8 cellular contexts compared by ENCODE assay signal in the genomic region with DNA sequence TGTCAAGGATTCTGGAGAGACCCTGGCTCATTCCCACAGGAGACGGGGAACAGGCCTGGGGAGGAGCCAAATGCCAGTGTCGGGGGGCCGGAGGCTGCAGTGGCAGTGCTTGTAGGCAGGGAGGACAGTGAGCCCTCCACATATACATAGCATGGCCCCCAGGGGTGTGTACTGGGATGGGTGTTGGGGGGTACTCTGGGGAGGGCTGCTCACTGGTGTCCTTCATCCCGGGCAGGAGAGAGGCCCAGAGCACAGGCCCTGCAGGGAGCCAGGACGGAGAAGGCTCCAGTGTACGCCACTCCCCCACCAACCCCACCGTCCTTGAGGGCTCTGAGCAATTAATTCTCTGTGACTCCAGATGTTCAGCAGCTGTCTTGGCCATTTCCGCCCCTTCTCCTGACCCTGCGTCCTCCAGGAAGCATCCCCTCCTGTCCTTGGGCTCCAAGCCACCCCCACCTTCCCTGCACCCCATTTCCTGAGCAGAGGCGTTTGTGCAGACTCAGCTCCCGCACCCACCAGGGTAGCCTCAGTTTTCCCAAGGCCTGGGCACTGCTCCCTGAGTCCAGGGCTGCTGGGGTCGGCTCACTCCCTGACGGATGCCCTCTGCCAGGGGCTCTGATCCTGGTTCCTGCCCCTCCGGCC. TPM values are rescaled to one million over a fixed set of nuclear protein-coding genes. Genes with fewer than 3 reads are reported as not detected.
DNase-seq lines count a peak whose midpoint lies in the region; ATAC-seq and TF ChIP-seq lines count a peak whose summit lies in the region.
"Had no signal": no experiment of that assay in that cellular context is flagged by ENCODE, and none has a peak within 500 bp of the region (broad histone marks: within the 10 kb centered on the region; RNA-seq: fewer than 3 reads in every experiment).

No MANE protein-coding gene starts in this region.

- no peak overlapping the region for H3K9ac ChIP-seq in stomach smooth muscle (ENCODE audit: low read length in 2 of 2)

- TF ChIP-seq CTCF in heart right ventricle (IDR thresholded peaks at IDR 0.05) = no peak

- H3K4me3 ChIP-seq in heart right ventricle (peak overlapping the region in 2 of 10 donors; percentile 14 to 28), stomach smooth muscle (ENCODE audit: low read length in 2 of 2) (no peak overlapping the region)
- H3K4me3 ChIP-seq: ascending aorta had no signal

- ATAC-seq in heart right ventricle (peak; percentile 2 to 56 (median 22)), HG03159 (IDR thresholded peaks at IDR 0.05; ENCODE audit: unreplicated experiment) (no peak), HG03378 (IDR thresholded peaks at IDR 0.05; ENCODE audit: unreplicated experiment) (no peak)

- H3K27me3 ChIP-seq in heart right ventricle (peaks cover 0 to 12% (median 0%) of the 10 kb centered on the region in 7 donors), stomach smooth muscle (ENCODE audit: control insufficient read depth in 1 of 2, insufficient read depth in 2 of 2, low read length in 2 of 2) (peaks cover 34 to 37% of the 10 kb centered on the region in 2 donors)
- H3K27me3 ChIP-seq: ascending aorta had no signal

- intact Hi-C loops in heart right ventricle (cut with DNase I) = loop anchor here in 2 of 10 donors (2.0 to 5.0 kb wide), 2 partner anchors 27 to 36 kb away; a partner anchor contains a TSS

- DNase-seq in RPMI7951 (ENCODE audit: low read depth) = peak; percentile 76
- peak; percentile 53 to 70 for DNase-seq in heart right ventricle
- no peak for DNase-seq in SK-N-DZ (ENCODE audit: low spot score)
- DNase-seq: NCI-H1092 had no signal

- H3K4me1 ChIP-seq in heart right ventricle = peaks cover 38 to 78% (median 67%) of the 10 kb centered on the region in 9 donors
- peaks cover 46% of the 10 kb centered on the region for H3K4me1 ChIP-seq in stomach smooth muscle (ENCODE audit: control insufficient read depth, insufficient read depth, low read length)

- 25 to 37% methylated on average over 14 of the region's 14 CpGs for WGBS in heart right ventricle, 2 donors

- peak overlapping the region; percentile 48 to 97 (median 82) for H3K27ac ChIP-seq in heart right ventricle
- peak overlapping the region; percentile 31 for H3K27ac ChIP-seq in stomach smooth muscle (ENCODE audit: low read length)

- no peaks in the 10 kb centered on the region for H3K9me3 ChIP-seq in heart right ventricle
- no peaks in the 10 kb centered on the region for H3K9me3 ChIP-seq in stomach smooth muscle (ENCODE audit: control insufficient read depth in 2 of 2, low read length in 2 of 2)
- H3K9me3 ChIP-seq: ascending aorta had no signal

- H3K36me3 ChIP-seq in heart right ventricle (peaks cover 0 to 16% (median 0%) of the 10 kb centered on the region in 9 donors), stomach smooth muscle (ENCODE audit: control insufficient read depth in 2 of 2, insufficient read depth in 2 of 2, low read length in 2 of 2) (peaks cover 0 to 3% of the 10 kb centered on the region in 2 donors)

RNA-seq across cellular contexts. Expression of a gene that starts 3.4 kb away (rescaled TPM):
- not detected in 2 replicates for total RNA-seq in RPMI7951 (2014; rRNA removed; shearing (Covaris generic))
- not detected for total RNA-seq in heart right ventricle
- under 1 TPM; 0.32 to 0.59 TPM for polyA plus RNA-seq in heart right ventricle
- polyA plus RNA-seq in SK-N-DZ (2014; cell fraction: cytosol; rRNA removed) = not detected in 2 replicates
- not detected in 2 replicates for polyA plus RNA-seq in SK-N-DZ (2014; cell fraction: nucleus; rRNA removed)
- total RNA-seq: ascending aorta had no signal

RNA-seq across cellular contexts. Expression of a gene that starts 7.2 kb away (rescaled TPM):
- total RNA-seq in RPMI7951 (2014; rRNA removed; shearing (Covaris generic)) = 137 and 140 TPM in 2 replicates
- total RNA-seq in heart right ventricle = 10 to 100 TPM; 60.1 to 83.0 (median 72.8) TPM
- polyA plus RNA-seq in heart right ventricle = 100 to 1,000 TPM in 1 of 2 donors, 10 to 100 TPM in 1; 50.6 to 119 TPM
- polyA plus RNA-seq in SK-N-DZ (2014; cell fraction: cytosol; rRNA removed) = 182 and 220 TPM in 2 replicates
- 224 and 314 TPM in 2 replicates for polyA plus RNA-seq in SK-N-DZ (2014; cell fraction: nucleus; rRNA removed)

RNA-seq across cellular contexts. Expression of a gene that starts 26.8 kb away (rescaled TPM):
- 3.4 and 5.8 TPM in 2 replicates for total RNA-seq in RPMI7951 (2014; rRNA removed; shearing (Covaris generic))
- total RNA-seq in heart right ventricle = 10 to 100 TPM; 10.2 to 25.4 (median 14.7) TPM
- polyA plus RNA-seq in heart right ventricle = 10 to 100 TPM in 1 of 2 donors, 1 to 10 TPM in 1; 5.6 to 10.3 TPM
- polyA plus RNA-seq in SK-N-DZ (2014; cell fraction: cytosol; rRNA removed) = 1.1 and 1.3 TPM in 2 replicates
- polyA plus RNA-seq in SK-N-DZ (2014; cell fraction: nucleus; rRNA removed) = 1.3 and 1.6 TPM in 2 replicates

RNA-seq across cellular contexts. Expression of a gene that starts 37.1 kb away (rescaled TPM):
- total RNA-seq in RPMI7951 (2014; rRNA removed; shearing (Covaris generic)) = 29.3 and 37.1 TPM in 2 replicates
- 10 to 100 TPM; 32.8 to 52.2 (median 38.5) TPM for total RNA-seq in heart right ventricle
- polyA plus RNA-seq in heart right ventricle = 10 to 100 TPM; 19.5 to 23.8 TPM
- 48.5 and 54.7 TPM in 2 replicates for polyA plus RNA-seq in SK-N-DZ (2014; cell fraction: cytosol; rRNA removed)
- 42.9 and 44.8 TPM in 2 replicates for polyA plus RNA-seq in SK-N-DZ (2014; cell fraction: nucleus; rRNA removed)

Comparison
In these comparisons a context has a peak if more than half of its experiments do, and no peak if none do; other contexts are left out.
1. ATAC-seq: peak in heart right ventricle (8 of 8); none in HG03159 (single experiment) and HG03378 (single experiment).